Comparison of ENCODE assay signal across 19 cellular contexts in the genomic region with DNA sequence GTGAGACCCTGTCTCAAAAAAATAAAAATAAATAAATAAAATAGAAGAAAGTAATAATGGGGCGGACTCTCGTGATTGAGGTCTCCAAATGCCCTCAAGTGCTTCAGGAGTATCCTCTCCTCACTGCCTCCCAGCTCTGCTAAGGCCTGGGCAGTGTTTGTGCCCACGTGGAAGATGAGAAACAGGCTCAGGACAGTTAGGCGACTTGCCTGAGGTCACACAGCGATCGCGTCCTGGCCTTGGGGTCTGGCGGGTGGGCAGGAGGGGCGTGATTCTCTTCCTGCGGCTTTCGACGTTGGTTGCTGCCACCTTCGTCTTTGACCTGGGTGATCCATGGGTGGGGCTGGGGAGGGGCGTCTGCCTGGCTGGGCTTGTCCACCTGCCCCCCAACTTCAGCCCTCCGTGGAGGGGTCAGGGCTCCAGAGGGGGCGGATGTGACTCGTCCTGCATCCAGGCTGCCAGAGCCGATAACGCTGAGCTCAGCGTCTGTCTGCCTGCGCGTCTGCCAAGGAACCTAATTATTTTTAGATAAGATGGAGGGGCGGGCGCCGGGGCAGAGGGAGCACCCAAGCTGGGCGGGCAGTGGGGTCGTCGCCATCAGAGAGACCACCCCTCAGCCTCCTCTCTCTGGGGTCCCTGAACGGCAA. TPM values are rescaled to one million over a fixed set of nuclear protein-coding genes. Genes with fewer than 3 reads are reported as not detected.
DNase-seq lines count a peak whose midpoint lies in the region; ATAC-seq, FAIRE-seq and TF ChIP-seq lines count a peak whose summit lies in the region.
"Had no signal": no experiment of that assay in that cellular context is flagged by ENCODE, and none has a peak within 500 bp of the region (broad histone marks: within the 10 kb centered on the region; RNA-seq: fewer than 3 reads in every experiment).

No MANE protein-coding gene starts in this region.

- TF ChIP-seq CTCF in A549 (IDR thresholded peaks at IDR 0.05) (no peak), astrocyte of the spinal cord (IDR thresholded peaks at IDR 0.05; ENCODE audit: low read depth, low read length) (no peak), heart right ventricle (IDR thresholded peaks at IDR 0.05) (no peak)

- no peak for TF ChIP-seq POLR2A in A549 (IDR thresholded peaks at IDR 0.05; ENCODE audit: low read length)

- TF ChIP-seq RAD21 in A549 (conservative IDR thresholded peaks at IDR 0.05 in 1 of 2, IDR thresholded peaks at IDR 0.05 in 1 of 2), result no peak

- no peak for TF ChIP-seq EP300 in A549 (IDR thresholded peaks at IDR 0.05)

- no peaks in the 10 kb centered on the region for H3K9me3 ChIP-seq in A549
- H3K9me3 ChIP-seq in heart right ventricle, result no peaks in the 10 kb centered on the region
- no peaks in the 10 kb centered on the region for H3K9me3 ChIP-seq in small intestine (ENCODE audit: control insufficient read depth, low read depth)

- no peak for FAIRE-seq in A549 (lab: Jason Lieb, UNC)
- no peak for FAIRE-seq in small intestine (lab: Jason Lieb, UNC)

- H3K4me3 ChIP-seq in A549, result no peak overlapping the region
- H3K4me3 ChIP-seq in astrocyte of the spinal cord (ENCODE audit: low read depth, low read length), result no peak overlapping the region
- H3K4me3 ChIP-seq in heart right ventricle, result no peak overlapping the region
- no peak overlapping the region for H3K4me3 ChIP-seq in small intestine (ENCODE audit: low read depth in 1 of 2, low read length in 2 of 2)

- 91% methylated on average over 24 of the region's 29 CpGs for WGBS in A549 (ENCODE audit: missing lambda C conversion rate)
- WGBS in heart right ventricle, 2 donors, result 30 to 44% methylated on average over 29 of the region's 29 CpGs
- 67 to 78% (median 73%) methylated on average over 28 to 29 of the region's 29 CpGs for WGBS in small intestine, 3 donors

- no peak for ATAC-seq in A549
- peak in 5 of 8 donors; percentile 20 to 60 (median 45) for ATAC-seq in heart right ventricle
- ATAC-seq in GM21515 (IDR thresholded peaks at IDR 0.05; ENCODE audit: unreplicated experiment), result no peak
- ATAC-seq: CD8-positive, alpha-beta T cell had no signal

- POLR2A ChIA-PET in A549 (lab: Yijun Ruan, JAX), result no interaction called here

- intact Hi-C loops in heart right ventricle (cut with DNase I) (loop anchor here in 2 of 10 donors (5.0 to 10.0 kb wide), 2 partner anchors 69 to 71 kb away; no protein-coding TSS in a partner anchor), posterior vena cava (cut with DNase I) (loop anchor here in 1 of 2 donors (10.0 kb wide), 1 partner anchor 49 kb away; no protein-coding TSS in a partner anchor)

- in situ Hi-C loops in astrocyte of the spinal cord (cut with HindIII; ENCODE audit: low sequenced_read_pairs), result no loop called here

- CTCF ChIA-PET in A549 (lab: Yijun Ruan, JAX), result interaction anchor here (1.8 kb wide), 1 partner anchor 9 kb away, joined by 4 read pairs; no protein-coding TSS in a partner anchor

- H3K27me3 ChIP-seq in heart right ventricle (no peaks in the 10 kb centered on the region), small intestine (ENCODE audit: control insufficient read depth in 2 of 2, insufficient read depth in 2 of 2, low read length in 2 of 2) (no peaks in the 10 kb centered on the region)

- peaks cover 0 to 38% (median 0%) of the 10 kb centered on the region in 9 donors for H3K36me3 ChIP-seq in heart right ventricle
- no peaks in the 10 kb centered on the region for H3K36me3 ChIP-seq in small intestine (ENCODE audit: control insufficient read depth in 2 of 2, insufficient read depth in 2 of 2, low read length in 2 of 2)

- DNase-seq in A549 (ENCODE audit: low read depth in 1 of 2, low spot score in 1 of 2), result no peak
- peak; percentile 32 for DNase-seq in astrocyte of the spinal cord (ENCODE audit: low read depth, low spot score)
- peak; percentile 32 to 40 for DNase-seq in heart right ventricle
- peak; percentile 86 for DNase-seq in posterior vena cava (ENCODE audit: low spot score)
- DNase-seq in activated CD4-positive, CD25-positive, alpha-beta regulatory T cell (lab: John Stamatoyannopoulos, UW), result no peak
- DNase-seq in small intestine, result no peak
- no peak for DNase-seq in NCI-H1930 (lab: John Stamatoyannopoulos, UW)
- DNase-seq: activated CD4-positive, alpha-beta T cell treated with anti-CD3 and anti-CD28 coated beads, Interleukin-2, amount 10 ng/mL, durations not matched to agents 7 days and 5 days; activated T-cell treated with anti-CD3 and anti-CD28 coated beads, Interleukin-2, amount 50 U/mL, for 24 hours; CD8-positive, alpha-beta T cell; HCEC 1CT; NCI-H1105; NK-92 treated with Interleukin-12 subunit alpha and Interleukin-12 subunit beta, amount 100 ng/mL, for 24 hours; stimulated activated CD4-positive, alpha-beta T cell treated with anti-CD3 and anti-CD28 coated beads, Interleukin-12 subunit alpha, Interleukin-12 subunit beta, amount 100 ng/mL, for 4 hours had no signal

- no peaks in the 10 kb centered on the region for H3K4me1 ChIP-seq in A549
- peaks cover 12 to 34% (median 23%) of the 10 kb centered on the region in 9 donors for H3K4me1 ChIP-seq in heart right ventricle
- H3K4me1 ChIP-seq in small intestine (ENCODE audit: control insufficient read depth in 2 of 2, insufficient read depth in 1 of 2, low read depth in 1 of 2, low read length in 1 of 2), result no peaks in the 10 kb centered on the region

- no peak overlapping the region for H3K27ac ChIP-seq in A549
- peak overlapping the region in 9 of 10 donors; percentile 20 to 83 (median 47) for H3K27ac ChIP-seq in heart right ventricle
- peak overlapping the region in 1 of 2 donors; percentile 62 for H3K27ac ChIP-seq in small intestine (ENCODE audit: low read depth in 1 of 2, low read length in 1 of 2)
- H3K27ac ChIP-seq: KMS-11 had no signal

- H3K4me2 ChIP-seq in A549, result no peak overlapping the region
- H3K4me2 ChIP-seq: KMS-11 had no signal

TF ChIP-seq in A549, 52 proteins besides CTCF, POLR2A, EP300 and RAD21:
- TF ChIP-seq MAFK (IDR thresholded peaks at IDR 0.05; ENCODE audit: partially characterized antibody), result peak; percentile 65
- no peak for TF ChIP-seq HOXB13 (CRISPR knock-in tag; IDR thresholded peaks at IDR 0.05; ENCODE audit: low read depth)
- TF ChIP-seq, protein P1, sequence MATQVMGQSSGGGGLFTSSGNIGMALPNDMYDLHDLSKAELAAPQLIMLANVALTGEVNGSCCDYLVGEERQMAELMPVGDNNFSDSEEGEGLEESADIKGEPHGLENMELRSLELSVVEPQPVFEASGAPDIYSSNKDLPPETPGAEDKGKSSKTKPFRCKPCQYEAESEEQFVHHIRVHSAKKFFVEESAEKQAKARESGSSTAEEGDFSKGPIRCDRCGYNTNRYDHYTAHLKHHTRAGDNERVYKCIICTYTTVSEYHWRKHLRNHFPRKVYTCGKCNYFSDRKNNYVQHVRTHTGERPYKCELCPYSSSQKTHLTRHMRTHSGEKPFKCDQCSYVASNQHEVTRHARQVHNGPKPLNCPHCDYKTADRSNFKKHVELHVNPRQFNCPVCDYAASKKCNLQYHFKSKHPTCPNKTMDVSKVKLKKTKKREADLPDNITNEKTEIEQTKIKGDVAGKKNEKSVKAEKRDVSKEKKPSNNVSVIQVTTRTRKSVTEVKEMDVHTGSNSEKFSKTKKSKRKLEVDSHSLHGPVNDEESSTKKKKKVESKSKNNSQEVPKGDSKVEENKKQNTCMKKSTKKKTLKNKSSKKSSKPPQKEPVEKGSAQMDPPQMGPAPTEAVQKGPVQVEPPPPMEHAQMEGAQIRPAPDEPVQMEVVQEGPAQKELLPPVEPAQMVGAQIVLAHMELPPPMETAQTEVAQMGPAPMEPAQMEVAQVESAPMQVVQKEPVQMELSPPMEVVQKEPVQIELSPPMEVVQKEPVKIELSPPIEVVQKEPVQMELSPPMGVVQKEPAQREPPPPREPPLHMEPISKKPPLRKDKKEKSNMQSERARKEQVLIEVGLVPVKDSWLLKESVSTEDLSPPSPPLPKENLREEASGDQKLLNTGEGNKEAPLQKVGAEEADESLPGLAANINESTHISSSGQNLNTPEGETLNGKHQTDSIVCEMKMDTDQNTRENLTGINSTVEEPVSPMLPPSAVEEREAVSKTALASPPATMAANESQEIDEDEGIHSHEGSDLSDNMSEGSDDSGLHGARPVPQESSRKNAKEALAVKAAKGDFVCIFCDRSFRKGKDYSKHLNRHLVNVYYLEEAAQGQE (IDR thresholded peaks at IDR 0.05), result no peak

RNA-seq across cellular contexts. Expression of a gene that starts 56.9 kb away (rescaled TPM):
- polyA plus RNA-seq in A549 (2011; rRNA removed), result 2.6 and 4.7 TPM in 2 replicates
- polyA plus RNA-seq in A549 (2012; cell fraction: cytosol; rRNA removed), result 8.9 and 14.2 TPM in 2 replicates
- polyA plus RNA-seq in A549 (2012; cell fraction: nucleus; rRNA removed), result 20.1 and 22.9 TPM in 2 replicates
- 34.6 to 36.4 TPM (median 34.9 TPM) in 3 replicates for polyA plus RNA-seq in A549 (2017; fragmentation: RNase III; extraction: RNeasy Plus Mini Kit Qiagen cat#74134 plus additional on column Dnase treatment)
- 10.5 and 14.6 TPM in 2 replicates for polyA minus RNA-seq in A549 (2011; rRNA and poly(A)+ RNA removed)
- 100 to 1,000 TPM; 132 to 217 (median 161) TPM for total RNA-seq in heart right ventricle
- 100 to 1,000 TPM in 1 of 2 donors, 10 to 100 TPM in 1; 52.3 to 147 TPM for polyA plus RNA-seq in heart right ventricle
- 100 to 1,000 TPM; 196 to 223 TPM for total RNA-seq in posterior vena cava
- polyA plus RNA-seq in small intestine, result 10 to 100 TPM in 1 of 3 donors, 1 to 10 TPM in 2; 4.5 to 37.9 (median 6.2) TPM

RNA-seq across cellular contexts. Expression of a gene that starts 57.0 kb away (rescaled TPM):
- polyA plus RNA-seq in A549 (2011; rRNA removed) (1.1 and 1.2 TPM in 2 replicates), A549 (2017; fragmentation: RNase III; extraction: RNeasy Plus Mini Kit Qiagen cat#74134 plus additional on column Dnase treatment) (0.62 to 1.0 TPM (median 0.67 TPM) in 3 replicates), heart right ventricle (not detected), small intestine (1,000 to 10,000 TPM in 2 of 3 donors, 100 to 1,000 TPM in 1; 270 to 1,947 (median 1,892) TPM)
- polyA plus RNA-seq in A549 (2012; cell fraction: cytosol; rRNA removed), result 0.26 and 0.47 TPM in 2 replicates
- polyA plus RNA-seq in A549 (2012; cell fraction: nucleus; rRNA removed), result 0.14 TPM in 1 of 2 replicates, not detected in the other
- 0.44 and 1.4 TPM in 2 replicates for polyA minus RNA-seq in A549 (2011; rRNA and poly(A)+ RNA removed)
- total RNA-seq in heart right ventricle (not detected), posterior vena cava (not detected)
- total RNA-seq: dermis microvascular lymphatic vessel endothelial cell, mononuclear cell, osteocyte had no signal

RNA-seq across cellular contexts. Expression of a gene that starts 59.9 kb away (rescaled TPM):
- polyA plus RNA-seq in A549 (2011; rRNA removed) (not detected in 2 replicates), A549 (2017; fragmentation: RNase III; extraction: RNeasy Plus Mini Kit Qiagen cat#74134 plus additional on column Dnase treatment) (not detected in 3 replicates), heart right ventricle (not detected), small intestine (under 1 TPM in 1 of 3 donors, not detected in 2; 0.63 TPM)
- not detected in 2 replicates for polyA plus RNA-seq in A549 (2012; cell fraction: cytosol; rRNA removed)
- not detected in 2 replicates for polyA plus RNA-seq in A549 (2012; cell fraction: nucleus; rRNA removed)
- not detected in 2 replicates for polyA minus RNA-seq in A549 (2011; rRNA and poly(A)+ RNA removed)
- total RNA-seq in heart right ventricle (not detected), posterior vena cava (not detected)
- total RNA-seq: activated CD4-positive, alpha-beta T cell treated with anti-CD3 and anti-CD28 coated beads, Interleukin-2, amount 10 ng/mL, durations not matched to agents 7 days and 5 days; CD8-positive, alpha-beta T cell; dermis microvascular lymphatic vessel endothelial cell; mononuclear cell; osteocyte had no signal

Comparison
In these comparisons a context has a peak if more than half of its experiments do, and no peak if none do; other contexts are left out.
1. ATAC-seq: peak in heart right ventricle (5 of 8); none in A549 (0 of 2) and GM21515 (single experiment).
2. DNase-seq: peak in astrocyte of the spinal cord (single experiment), heart right ventricle (2 of 2) and posterior vena cava (single experiment); none in A549 (0 of 2), activated CD4-positive, CD25-positive, alpha-beta regulatory T cell (0 of 4), small intestine (single experiment) and NCI-H1930 (0 of 2).
3. H3K27ac ChIP-seq: peak in heart right ventricle (9 of 10); none in A549 (0 of 2).
4. RNA of a gene that starts 57.0 kb away (polyA plus RNA-seq): 270 to 1,947 TPM in small intestine; 0.14 to 1.2 TPM in A549 and not detected in heart right ventricle; every median in the first group is over 100 times any median in the second.